10 cellular contexts compared by ENCODE assay signal in the genomic region with DNA sequence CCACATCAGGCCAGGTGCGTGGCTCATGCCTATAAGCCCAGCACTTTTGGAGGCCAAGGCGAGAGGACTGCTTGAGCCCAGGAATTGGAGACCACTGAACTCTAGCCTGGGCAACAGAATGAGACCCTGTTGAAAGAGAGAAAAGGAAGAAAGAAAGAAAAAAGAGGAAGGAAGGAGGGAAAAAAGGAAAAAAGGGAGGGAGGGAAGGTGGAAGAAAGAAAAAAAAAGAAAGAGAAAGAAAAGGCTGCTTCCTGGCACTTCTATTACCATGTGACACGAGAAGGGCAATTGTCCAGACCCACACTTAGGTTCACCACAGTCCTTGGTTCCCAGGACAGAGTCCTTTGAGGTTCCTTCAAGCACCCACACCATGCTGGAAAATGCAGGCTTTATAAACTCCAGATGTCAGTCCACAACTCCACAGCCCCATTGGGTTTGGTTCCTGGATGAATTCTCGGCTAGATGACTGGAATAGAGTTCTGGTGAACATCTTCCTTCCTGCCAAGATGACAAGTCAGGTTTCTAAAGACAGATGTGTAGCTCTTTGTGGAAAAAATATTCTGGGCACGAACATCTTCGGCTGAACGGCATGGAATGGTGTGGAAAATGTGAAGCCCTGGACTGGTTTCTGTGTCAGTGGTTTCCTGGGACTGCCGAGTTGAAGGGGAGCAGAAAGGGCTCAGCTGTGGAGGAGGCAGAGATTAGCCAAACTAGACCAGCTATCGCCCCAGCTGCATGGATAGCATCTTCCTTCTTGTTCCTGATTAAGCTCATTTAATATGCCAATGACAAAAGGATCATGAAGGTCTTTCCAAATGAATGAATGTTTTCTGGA. TPM values are rescaled to one million over a fixed set of nuclear protein-coding genes. Genes with fewer than 3 reads are reported as not detected.
DNase-seq lines count a peak whose midpoint lies in the region; ATAC-seq and TF ChIP-seq lines count a peak whose summit lies in the region.
"Had no signal": no experiment of that assay in that cellular context is flagged by ENCODE, and none has a peak within 500 bp of the region (broad histone marks: within the 10 kb centered on the region; RNA-seq: fewer than 3 reads in every experiment).

No MANE protein-coding gene starts in this region.

- H2BK15ac ChIP-seq in H9 (ENCODE audit: low read depth, low read length) = no peak overlapping the region

- no peak overlapping the region for H3K4me3 Mint-ChIP-seq in activated naive CD8-positive, alpha-beta T cell
- H3K4me3 Mint-ChIP-seq in H9 = no peak overlapping the region
- H3K4me3 Mint-ChIP-seq: CD4-positive, CD25-positive, alpha-beta regulatory T cell had no signal

- H3K27ac ChIP-seq in right lobe of liver = peak overlapping the region in 1 of 3 donors; percentile 16
- no peak overlapping the region for H3K27ac ChIP-seq in H9 (ENCODE audit: insufficient read length, low read depth, low read length)

- no peaks in the 10 kb centered on the region for H3K79me2 ChIP-seq in H9 (ENCODE audit: insufficient read depth, low read length)

- no peak overlapping the region for H4K8ac ChIP-seq in H9 (replicated peaks; ENCODE audit: insufficient read length, low read depth, low read length)

- H3K9me3 ChIP-seq in right lobe of liver (no peaks in the 10 kb centered on the region), H9 (ENCODE audit: control insufficient read depth, low read depth, low read length) (no peaks in the 10 kb centered on the region)
- H3K9me3 ChIP-seq: MG63 had no signal

- no peaks in the 10 kb centered on the region for H3K79me1 ChIP-seq in H9 (ENCODE audit: insufficient read depth, low read depth, low read length, poor library complexity, severe bottlenecking)

- no peak overlapping the region for H3T11ph ChIP-seq in H9 (ENCODE audit: low read length)

- TF ChIP-seq CTCF in AG09319 (IDR thresholded peaks at IDR 0.05; ENCODE audit: low read depth, low read length) = no peak
- TF ChIP-seq CTCF in right lobe of liver (IDR thresholded peaks at IDR 0.05) = no peak
- no peak for TF ChIP-seq CTCF in H9 (conservative IDR thresholded peaks at IDR 0.05)

- DNase-seq in AG09319 (ENCODE audit: extremely low read depth, low read depth) (peak; percentile 34), HCEC 1CT (peak; percentile 37), right lobe of liver (no peak), NCI-H2227 (lab: John Stamatoyannopoulos, UW; ENCODE audit: unreplicated experiment) (no peak), HPDE6-E6E7 (ENCODE audit: extremely low spot score) (no peak), H9 (no peak)

- H4K91ac ChIP-seq in H9 (ENCODE audit: insufficient read length, low read depth, low read length) = no peak overlapping the region

- peak overlapping the region; percentile 71 for H3K27ac Mint-ChIP-seq in activated naive CD8-positive, alpha-beta T cell
- no peak overlapping the region for H3K27ac Mint-ChIP-seq in H9

- no peak overlapping the region for H2BK120ac ChIP-seq in H9 (ENCODE audit: low read depth, low read length, poor library complexity, severe bottlenecking)

- intact Hi-C loops in right lobe of liver (cut with DNase I) = loop anchor here (2.0 to 10.0 kb wide), 2 partner anchors 128 to 132 kb away; no protein-coding TSS in a partner anchor

- whole genome bisulfite sequencing in right lobe of liver (ENCODE audit: insufficient coverage, low coverage, low lambda C conversion rate, missing lambda C conversion rate) = 62% methylated on average over 9 of the region's 9 CpGs
- no CpG with 5 or more reads among the region's 9 CpGs for WGBS in H9 (ENCODE audit: extremely low coverage, insufficient read length, low lambda C conversion rate)

- H3K27me3 Mint-ChIP-seq in activated naive CD8-positive, alpha-beta T cell = no peaks in the 10 kb centered on the region
- no peaks in the 10 kb centered on the region; the same call in none of the 2 replicates for H3K27me3 Mint-ChIP-seq in H9 (ENCODE audit: low read depth)

- H2BK12ac ChIP-seq in H9 (ENCODE audit: insufficient read length, low read depth, low read length) = no peak overlapping the region

- no peaks in the 10 kb centered on the region for H3K9me3 Mint-ChIP-seq in activated naive CD8-positive, alpha-beta T cell (ENCODE audit: low read depth)
- peaks cover 0 to 3% of the 10 kb centered on the region in 2 experiments; a peak in 3 of 5 replicates for H3K9me3 Mint-ChIP-seq in H9

- H3K27me3 ChIP-seq in right lobe of liver (no peaks in the 10 kb centered on the region), H9 (ENCODE audit: insufficient read depth, low read length) (no peaks in the 10 kb centered on the region)
- H3K27me3 ChIP-seq: MG63 had no signal

- H2BK20ac ChIP-seq in H9 (ENCODE audit: low read depth, low read length, poor library complexity, severe bottlenecking) = no peak overlapping the region

- no peak for TF ChIP-seq POLR2A in right lobe of liver (IDR thresholded peaks at IDR 0.05)

- ATAC-seq in right lobe of liver (peak in 3 of 4 donors; percentile 12 to 17 (median 13)), GM21360 (IDR thresholded peaks at IDR 0.05; ENCODE audit: unreplicated experiment) (no peak)

- H3K18ac ChIP-seq in H9 (ENCODE audit: insufficient read length, low read depth, low read length) = no peak overlapping the region

- H3K36me3 Mint-ChIP-seq in activated naive CD8-positive, alpha-beta T cell = peaks cover 11% of the 10 kb centered on the region
- no peaks in the 10 kb centered on the region for H3K36me3 Mint-ChIP-seq in H9 (ENCODE audit: insufficient read depth in 1 of 3, low read depth in 3 of 3)
- H3K36me3 Mint-ChIP-seq: CD4-positive, CD25-positive, alpha-beta regulatory T cell had no signal

- H3K4me3 ChIP-seq in right lobe of liver = no peak overlapping the region
- H3K4me3 ChIP-seq: MG63 had no signal

- H3K23me2 ChIP-seq in H9 (ENCODE audit: insufficient read length, low read depth, low read length, poor library complexity, severe bottlenecking) = no peaks in the 10 kb centered on the region

- H3K36me3 ChIP-seq in right lobe of liver = peaks cover 0 to 5% (median 0%) of the 10 kb centered on the region in 4 donors

- H2AK5ac ChIP-seq in H9 (ENCODE audit: insufficient read length, low read length) = no peak overlapping the region

- no peak overlapping the region for H3K56ac ChIP-seq in H9 (ENCODE audit: insufficient read length, low read depth, low read length)

- no peak overlapping the region for H3K9ac ChIP-seq in H9 (ENCODE audit: extremely low read depth, insufficient read length, low read length)

- H2BK5ac ChIP-seq in H9 (ENCODE audit: insufficient read length, low read length) = no peak overlapping the region

- no peak overlapping the region for H3K4ac ChIP-seq in H9 (ENCODE audit: low read depth, low read length)

- no peaks in the 10 kb centered on the region for H4K20me1 ChIP-seq in H9 (ENCODE audit: control insufficient read depth, insufficient read depth, insufficient read length)

- no peak overlapping the region for H3K4me2 ChIP-seq in H9 (ENCODE audit: insufficient read depth, insufficient read length, low read length)

- no peak overlapping the region for H3K23ac ChIP-seq in H9 (ENCODE audit: insufficient read length, low read depth, low read length)

- H2AFZ ChIP-seq in H9 (ENCODE audit: low read length) = no peak overlapping the region

- H3K4me1 ChIP-seq in right lobe of liver (peaks cover 0 to 4% (median 0%) of the 10 kb centered on the region in 4 donors), H9 (ENCODE audit: insufficient read depth, low read length) (no peaks in the 10 kb centered on the region)

- H3K4me1 Mint-ChIP-seq in activated naive CD8-positive, alpha-beta T cell (ENCODE audit: low read depth) = peaks cover 20% of the 10 kb centered on the region
- H3K4me1 Mint-ChIP-seq in H9 = peaks cover 4 to 5% of the 10 kb centered on the region in 2 experiments

- no peak overlapping the region for H3K14ac ChIP-seq in H9 (ENCODE audit: insufficient read depth, low read length)

- no peak overlapping the region for H4K5ac ChIP-seq in H9 (ENCODE audit: insufficient read length, low read depth, low read length)

RNA-seq across cellular contexts. Expression of gene NT5E, which starts 32.5 kb away (rescaled TPM):
- 10 to 100 TPM; 19.3 to 31.8 (median 25.8) TPM for total RNA-seq in right lobe of liver
- total RNA-seq in H9 (2021) = 0.33 and 0.52 TPM in 2 replicates

Comparison
In these comparisons a context has a peak if more than half of its experiments do, and no peak if none do; other contexts are left out.
1. DNase-seq: peak in AG09319 (single experiment) and HCEC 1CT (single experiment); none in right lobe of liver (0 of 3), NCI-H2227 (single experiment), HPDE6-E6E7 (single experiment) and H9 (single experiment).
2. RNA of gene NT5E, which starts 32.5 kb away (total RNA-seq): 19.3 to 31.8 TPM in right lobe of liver; 0.33 to 0.52 TPM in H9; every median in the first group is over 10 times any median in the second.